ENCODE assay signal across 17 cellular contexts in the genomic region with DNA sequence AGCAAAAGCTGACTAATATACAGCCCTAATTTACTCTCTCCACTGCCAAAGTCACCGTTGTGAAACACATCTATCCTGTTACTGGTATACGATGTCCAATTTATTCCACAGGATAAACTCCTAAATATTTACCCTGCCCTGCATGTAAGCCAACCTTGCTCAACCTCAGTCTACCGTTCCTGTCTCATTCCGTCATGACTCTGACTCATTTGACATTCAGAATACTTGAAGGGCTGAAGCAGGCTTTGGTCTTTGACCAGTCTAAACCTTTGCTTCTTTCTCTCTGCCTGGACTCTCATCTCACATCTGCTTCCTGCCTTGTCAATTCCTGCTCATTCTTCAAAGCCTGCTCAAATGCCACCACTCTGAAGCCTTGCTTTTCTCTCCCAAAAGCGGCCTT.
DNase-seq lines count a peak whose midpoint lies in the region; ATAC-seq and TF ChIP-seq lines count a peak whose summit lies in the region.
"Had no signal": no experiment of that assay in that cellular context is flagged by ENCODE, and none has a peak within 500 bp of the region (broad histone marks: within the 10 kb centered on the region; RNA-seq: fewer than 3 reads in every experiment).

No MANE protein-coding gene starts in this region.

- H3K9me3 ChIP-seq in breast epithelium: no peaks in the 10 kb centered on the region
- H3K9me3 ChIP-seq: A549, BLaER1 had no signal

- H3K27ac ChIP-seq in breast epithelium (no peak overlapping the region), foreskin keratinocyte (no peak overlapping the region)
- H3K27ac ChIP-seq: 22Rv1, A549, BLaER1 had no signal

- no peaks in the 10 kb centered on the region for H3K4me1 ChIP-seq in breast epithelium
- peaks cover 19% of the 10 kb centered on the region for H3K4me1 ChIP-seq in foreskin keratinocyte
- H3K4me1 ChIP-seq: A549, BLaER1 had no signal

- BruUV-seq in MCF 10A (replicated peaks; lab: Mats Ljungman, UMichigan): no TSS peak

- intact Hi-C loops in MCF 10A (cut with micrococcal nuclease): no loop called here
- intact Hi-C loops in breast epithelium (cut with DNase I; ENCODE audit: low total_unique reads): no loop called here

- peak; percentile 56 for ATAC-seq in foreskin keratinocyte
- ATAC-seq: A549, GM23338 had no signal

- POLR2A ChIA-PET in MCF 10A (lab: Yijun Ruan, JAX): interaction anchor here (0.6 kb wide), 1 partner anchor 627 kb away, joined by 3 read pairs; no protein-coding TSS in a partner anchor

- no peaks in the 10 kb centered on the region for H3K36me3 Mint-ChIP-seq in MCF 10A (ENCODE audit: insufficient read depth, unreplicated experiment)
- H3K36me3 Mint-ChIP-seq: CD14-positive monocyte; CD4-positive, alpha-beta memory T cell had no signal

- H3K27me3 Mint-ChIP-seq in MCF 10A (ENCODE audit: insufficient read depth, unreplicated experiment): no peaks in the 10 kb centered on the region
- H3K27me3 Mint-ChIP-seq: CD4-positive, alpha-beta memory T cell had no signal

- H3K27ac Mint-ChIP-seq in MCF 10A (ENCODE audit: low read depth, unreplicated experiment): no peak overlapping the region
- H3K27ac Mint-ChIP-seq: CD14-positive monocyte; CD4-positive, alpha-beta memory T cell; GM23338 had no signal

- no peak overlapping the region for H3K4me3 Mint-ChIP-seq in MCF 10A (ENCODE audit: unreplicated experiment)
- H3K4me3 Mint-ChIP-seq: CD14-positive monocyte; CD4-positive, alpha-beta memory T cell; GM23338 had no signal

- no peaks in the 10 kb centered on the region for H3K36me3 ChIP-seq in breast epithelium
- H3K36me3 ChIP-seq: BLaER1 had no signal

- peaks cover 50% of the 10 kb centered on the region for H3K9me3 Mint-ChIP-seq in MCF 10A (ENCODE audit: unreplicated experiment)
- H3K9me3 Mint-ChIP-seq: GM23338 had no signal

- H3K4me1 Mint-ChIP-seq in MCF 10A (ENCODE audit: insufficient read depth, unreplicated experiment): no peaks in the 10 kb centered on the region
- H3K4me1 Mint-ChIP-seq: CD14-positive monocyte; CD4-positive, alpha-beta memory T cell; GM23338 had no signal

- peak; percentile 54 for DNase-seq in MCF 10A (ENCODE audit: unreplicated experiment)
- no peak for DNase-seq in breast epithelium (ENCODE audit: low spot score in 2 of 2)
- DNase-seq in epithelial cell of esophagus (ENCODE audit: low read depth): peak; percentile 59
- DNase-seq in foreskin keratinocyte: peak in 1 of 2 donors; percentile 84
- DNase-seq in hippocampal formation (lab: John Stamatoyannopoulos, UW): no peak
- no peak for DNase-seq in AG20443 (ENCODE audit: low spot score)
- no peak for DNase-seq in HuH-7.5 (ENCODE audit: low spot score)
- DNase-seq in HuH-7 (ENCODE audit: low spot score): no peak
- DNase-seq: CD4-positive, alpha-beta memory T cell; DMS153; GDM1; HCEC 1CT had no signal

- CTCF ChIA-PET in MCF 10A (lab: Yijun Ruan, JAX): no interaction called here

- TF ChIP-seq CTCF in MCF 10A (IDR thresholded peaks at IDR 0.05; ENCODE audit: unreplicated experiment): no peak
- no peak for TF ChIP-seq CTCF in breast epithelium (IDR thresholded peaks at IDR 0.05)
- TF ChIP-seq CTCF in epithelial cell of esophagus (IDR thresholded peaks at IDR 0.05; ENCODE audit: insufficient read depth, low read depth, low read length, missing control alignments): no peak
- no peak for TF ChIP-seq CTCF in foreskin keratinocyte (conservative IDR thresholded peaks at IDR 0.05)

- no peak overlapping the region for H3K4me3 ChIP-seq in breast epithelium
- no peak overlapping the region for H3K4me3 ChIP-seq in epithelial cell of esophagus (ENCODE audit: low read length)
- H3K4me3 ChIP-seq: A549, BLaER1, GM23338 had no signal

- no peak for TF ChIP-seq POLR2A in breast epithelium (IDR thresholded peaks at IDR 0.05)

- H3K27me3 ChIP-seq in breast epithelium: no peaks in the 10 kb centered on the region
- no peaks in the 10 kb centered on the region for H3K27me3 ChIP-seq in foreskin keratinocyte
- H3K27me3 ChIP-seq: BLaER1 had no signal

Comparison
In these comparisons a context has a peak if more than half of its experiments do, and no peak if none do; other contexts are left out.
1. DNase-seq: peak in MCF 10A (single experiment) and epithelial cell of esophagus (single experiment); none in breast epithelium (0 of 2), hippocampal formation (0 of 2), AG20443 (single experiment), HuH-7.5 (single experiment) and HuH-7 (single experiment).